In genomic region chr11:20277014-20277413, GRCh38 we compare ENCODE assay signal across 1 cellular context.
TF ChIP-seq lines count a peak whose summit lies in the region.

No MANE protein-coding gene starts in this region.

TF ChIP-seq in A549, 52 proteins besides CTCF, POLR2A, EP300 and RAD21 (continued from another document):
- no peak for TF ChIP-seq ZFP36 (IDR thresholded peaks at IDR 0.05; ENCODE audit: borderline replicate concordance, partially characterized antibody)
- TF ChIP-seq PHF8 (IDR thresholded peaks at IDR 0.05; ENCODE audit: borderline replicate concordance, low read depth): no peak
- no peak for TF ChIP-seq HDAC2 (IDR thresholded peaks at IDR 0.05)
- no peak for TF ChIP-seq MAZ (IDR thresholded peaks at IDR 0.05; ENCODE audit: borderline replicate concordance, low read depth, low read length)
- no peak for TF ChIP-seq REST (IDR thresholded peaks at IDR 0.05)
- TF ChIP-seq TP53 (CRISPR knock-in tag; IDR thresholded peaks at IDR 0.05): no peak
- no peak for TF ChIP-seq BCL3 (IDR thresholded peaks at IDR 0.05)
TF ChIP-seq in A549: peak in this region for 0.
